28 cellular contexts compared by ENCODE assay signal in genomic region chr5:163950248-163950647, GRCh38.
DNase-seq lines count a peak whose midpoint lies in the region; ATAC-seq, FAIRE-seq and TF ChIP-seq lines count a peak whose summit lies in the region.
"Had no signal": no experiment of that assay in that cellular context is flagged by ENCODE, and none has a peak within 500 bp of the region (broad histone marks: within the 10 kb centered on the region; RNA-seq: fewer than 3 reads in every experiment).

No MANE protein-coding gene starts in this region.

- H2BK5ac ChIP-seq in H9 (ENCODE audit: insufficient read length, low read length), result no peak overlapping the region

- H2BK15ac ChIP-seq in H9 (ENCODE audit: low read depth, low read length), result no peak overlapping the region

- H3K79me1 ChIP-seq in H9 (ENCODE audit: insufficient read depth, low read depth, low read length, poor library complexity, severe bottlenecking), result no peaks in the 10 kb centered on the region

- no peak overlapping the region for H2AK5ac ChIP-seq in H9 (ENCODE audit: insufficient read length, low read length)

- WGBS in H9 (ENCODE audit: extremely low coverage, insufficient read length, low lambda C conversion rate), result no CpG with 5 or more reads among the region's 3 CpGs

- no peaks in the 10 kb centered on the region for H4K20me1 ChIP-seq in H9 (ENCODE audit: control insufficient read depth, insufficient read depth, insufficient read length)
- H4K20me1 ChIP-seq: BLaER1 treated with 17β-estradiol and CSF1 and Interleukin-3, amounts not matched to agents 10 nM and 100 nM had no signal

- FAIRE-seq in HTR-8/SVneo (lab: Jason Lieb, UNC) (peak; percentile 51), urothelium cell line (lab: Jason Lieb, UNC) (peak; percentile 72)
- FAIRE-seq: A549, D721Med, GM12878, GM19239, H1 had no signal

- H3K27ac Mint-ChIP-seq in H9 (no peak overlapping the region), nephron progenitor cell (peak overlapping the region; percentile 85)
- H3K27ac Mint-ChIP-seq: CD14-positive monocyte; CD4-positive, alpha-beta T cell; CD8-positive, alpha-beta memory T cell; HFFc6 had no signal

- H3K9me3 Mint-ChIP-seq in H9 (no peaks in the 10 kb centered on the region), nephron progenitor cell (no peaks in the 10 kb centered on the region)
- H3K9me3 Mint-ChIP-seq: CD4-positive, alpha-beta T cell; HFFc6 had no signal

- H3T11ph ChIP-seq in H9 (ENCODE audit: low read length), result no peak overlapping the region

- ATAC-seq in HG02623 (IDR thresholded peaks at IDR 0.05; ENCODE audit: unreplicated experiment), result no peak
- ATAC-seq: A549, GM12878, HCT116 had no signal

- H3K4me1 ChIP-seq in H9 (ENCODE audit: insufficient read depth, low read length), result no peaks in the 10 kb centered on the region
- H3K4me1 ChIP-seq: A549, BE2C had no signal

- no peak overlapping the region for H3K4me3 Mint-ChIP-seq in H9
- no peak overlapping the region for H3K4me3 Mint-ChIP-seq in nephron progenitor cell
- H3K4me3 Mint-ChIP-seq: CD14-positive monocyte; CD4-positive, alpha-beta T cell; CD8-positive, alpha-beta memory T cell; HFFc6 had no signal

- H3K36me3 Mint-ChIP-seq in H9 (ENCODE audit: insufficient read depth in 1 of 3, low read depth in 3 of 3) (no peaks in the 10 kb centered on the region; a peak in 1 of 7 replicates), nephron progenitor cell (ENCODE audit: low read depth) (no peaks in the 10 kb centered on the region)
- H3K36me3 Mint-ChIP-seq: CD14-positive monocyte; CD8-positive, alpha-beta memory T cell had no signal

- H3K14ac ChIP-seq in H9 (ENCODE audit: insufficient read depth, low read length), result peak overlapping the region; percentile 56; the same call in 1 of the 2 replicates

- H3K4me2 ChIP-seq in H9 (ENCODE audit: insufficient read depth, insufficient read length, low read length), result no peak overlapping the region
- H3K4me2 ChIP-seq: A549; BLaER1 treated with 17β-estradiol and CSF1 and Interleukin-3, amounts not matched to agents 10 nM and 100 nM had no signal

- no peaks in the 10 kb centered on the region for H3K79me2 ChIP-seq in H9 (ENCODE audit: insufficient read depth, low read length)

- no peak overlapping the region for H3K4ac ChIP-seq in H9 (ENCODE audit: low read depth, low read length)

- H4K91ac ChIP-seq in H9 (ENCODE audit: insufficient read length, low read depth, low read length), result no peak overlapping the region

- H3K27me3 Mint-ChIP-seq in H9 (ENCODE audit: low read depth) (no peaks in the 10 kb centered on the region), nephron progenitor cell (ENCODE audit: low read depth, poor library complexity) (peaks cover 10% of the 10 kb centered on the region)
- H3K27me3 Mint-ChIP-seq: CD4-positive, alpha-beta T cell; CD8-positive, alpha-beta memory T cell had no signal

- H3K4me1 Mint-ChIP-seq in H9, result no peaks in the 10 kb centered on the region
- peaks cover 10% of the 10 kb centered on the region for H3K4me1 Mint-ChIP-seq in nephron progenitor cell
- H3K4me1 Mint-ChIP-seq: CD8-positive, alpha-beta memory T cell had no signal

- no peak overlapping the region for H2BK120ac ChIP-seq in H9 (ENCODE audit: low read depth, low read length, poor library complexity, severe bottlenecking)

- H3K9me3 ChIP-seq in H9 (ENCODE audit: control insufficient read depth, low read depth, low read length), result no peaks in the 10 kb centered on the region
- H3K9me3 ChIP-seq: A549; BE2C; BLaER1 treated with 17β-estradiol and CSF1 and Interleukin-3, amounts not matched to agents 10 nM and 100 nM had no signal

- no peak overlapping the region for H4K5ac ChIP-seq in H9 (ENCODE audit: insufficient read length, low read depth, low read length)

- H3K27me3 ChIP-seq in H9 (ENCODE audit: insufficient read depth, low read length), result no peaks in the 10 kb centered on the region
- H3K27me3 ChIP-seq: BE2C; BLaER1 treated with 17β-estradiol and CSF1 and Interleukin-3, amounts not matched to agents 10 nM and 100 nM had no signal

- no peak overlapping the region for H2AFZ ChIP-seq in H9 (ENCODE audit: low read length)
- H2AFZ ChIP-seq: GM23248 had no signal

- H3K9ac ChIP-seq in H9 (ENCODE audit: extremely low read depth, insufficient read length, low read length), result no peak overlapping the region
- H3K9ac ChIP-seq: BLaER1 treated with 17β-estradiol and CSF1 and Interleukin-3, amounts not matched to agents 10 nM and 100 nM; GM23248 had no signal

- H2BK12ac ChIP-seq in H9 (ENCODE audit: insufficient read length, low read depth, low read length), result no peak overlapping the region

- H3K23me2 ChIP-seq in H9 (ENCODE audit: insufficient read length, low read depth, low read length, poor library complexity, severe bottlenecking), result no peaks in the 10 kb centered on the region

- DNase-seq in H9, result no peak
- no peak for DNase-seq in HTR-8/SVneo (ENCODE audit: insufficient read length, low spot score)
- DNase-seq in nephron progenitor cell, result no peak
- DNase-seq in urothelium cell line (ENCODE audit: low spot score), result no peak
- no peak for DNase-seq in NCI-H2081 (lab: John Stamatoyannopoulos, UW)
- no peak for DNase-seq in NCI-H1092 (lab: John Stamatoyannopoulos, UW)
- DNase-seq: 8988T; ACHN; AML-193; BE2C; CD4-positive, alpha-beta T cell; CD8-positive, alpha-beta memory T cell; DMS 273 treated with DMSO at 0.1 percent for 48 hours; DMS79; EL; GDM1; GM23248; H7; HFFc6 had no signal

- TF ChIP-seq CTCF in H9 (conservative IDR thresholded peaks at IDR 0.05), result no peak
- TF ChIP-seq CTCF in nephron progenitor cell (IDR thresholded peaks at IDR 0.05), result no peak

- no peak overlapping the region for H3K56ac ChIP-seq in H9 (ENCODE audit: insufficient read length, low read depth, low read length)

- H3K27ac ChIP-seq in H9 (ENCODE audit: insufficient read length, low read depth, low read length), result no peak overlapping the region
- H3K27ac ChIP-seq: A549; BLaER1 treated with 17β-estradiol and CSF1 and Interleukin-3, amounts not matched to agents 10 nM and 100 nM; GM23248 had no signal

- H3K18ac ChIP-seq in H9 (ENCODE audit: insufficient read length, low read depth, low read length), result peak overlapping the region; percentile 50

- peak overlapping the region; percentile 39 for H4K8ac ChIP-seq in H9 (replicated peaks; ENCODE audit: insufficient read length, low read depth, low read length)

- no peak overlapping the region for H2BK20ac ChIP-seq in H9 (ENCODE audit: low read depth, low read length, poor library complexity, severe bottlenecking)

- H3K23ac ChIP-seq in H9 (ENCODE audit: insufficient read length, low read depth, low read length), result no peak overlapping the region
